1 cellular context compared by ENCODE assay signal in genomic region chr4:43224591-43224990, GRCh38.
TF ChIP-seq lines count a peak whose summit lies in the region.

No MANE protein-coding gene starts in this region.

TF ChIP-seq in SK-N-SH treated with all-trans-retinoic acid at 6 μM for 48 hours, 23 proteins besides CTCF, POLR2A, EP300 and RAD21 (continued from another document):
- TF ChIP-seq TCF4 (CRISPR knock-in tag; IDR thresholded peaks at IDR 0.05; ENCODE audit: borderline replicate concordance) (no peak), POU6F1 (CRISPR knock-in tag; IDR thresholded peaks at IDR 0.05; ENCODE audit: borderline replicate concordance, low read depth) (no peak), SNAI2 (CRISPR knock-in tag; IDR thresholded peaks at IDR 0.05) (no peak), ZNF70 (CRISPR knock-in tag; IDR thresholded peaks at IDR 0.05) (no peak), ARNTL (CRISPR knock-in tag; IDR thresholded peaks at IDR 0.05; ENCODE audit: borderline replicate concordance, low read depth) (no peak), ZNF565 (CRISPR knock-in tag; conservative IDR thresholded peaks at IDR 0.05; ENCODE audit: low read depth) (no peak), RARB (CRISPR knock-in tag; IDR thresholded peaks at IDR 0.05) (no peak), CSRNP3 (CRISPR knock-in tag; IDR thresholded peaks at IDR 0.05) (no peak), OSR1 (CRISPR knock-in tag; IDR thresholded peaks at IDR 0.05) (no peak), CSDC2 (CRISPR knock-in tag; IDR thresholded peaks at IDR 0.05) (no peak)
